Comparison of ENCODE assay signal across 36 cellular contexts in the genomic region with DNA sequence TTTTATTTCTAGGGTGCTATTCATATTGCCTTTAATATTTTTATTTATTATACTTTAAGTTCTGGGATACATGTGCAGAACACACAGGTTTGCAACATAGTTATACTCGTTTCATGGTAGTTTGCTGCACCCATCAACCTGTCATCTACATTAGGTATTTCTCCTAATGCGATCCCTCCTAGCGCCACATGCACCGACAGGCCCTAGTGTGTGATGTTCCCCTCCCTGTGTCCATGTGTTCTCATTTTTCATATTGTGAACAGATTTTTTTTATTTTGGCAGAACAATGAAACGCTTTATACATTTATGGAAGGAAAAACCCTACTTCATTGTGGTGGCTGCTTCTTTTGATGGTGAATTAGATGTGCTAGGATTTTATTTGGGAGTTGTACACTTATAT. TPM values are rescaled to one million over a fixed set of nuclear protein-coding genes. Genes with fewer than 3 reads are reported as not detected.
DNase-seq lines count a peak whose midpoint lies in the region; ATAC-seq and TF ChIP-seq lines count a peak whose summit lies in the region.
"Had no signal": no experiment of that assay in that cellular context is flagged by ENCODE, and none has a peak within 500 bp of the region (broad histone marks: within the 10 kb centered on the region; RNA-seq: fewer than 3 reads in every experiment).

No MANE protein-coding gene starts in this region.

- no peak overlapping the region for H3K9ac ChIP-seq in mammary epithelial cell (ENCODE audit: insufficient read depth, low read length)
- H3K9ac ChIP-seq: BLaER1; BLaER1 treated with 17β-estradiol and CSF1 and Interleukin-3, amounts not matched to agents 10 nM and 100 nM had no signal

- H3K4me2 ChIP-seq in mammary epithelial cell (ENCODE audit: insufficient read depth, low read depth, low read length), result no peak overlapping the region
- H3K4me2 ChIP-seq: A549; BLaER1; BLaER1 treated with 17β-estradiol and CSF1 and Interleukin-3, amounts not matched to agents 10 nM and 100 nM had no signal

- WGBS in mammary epithelial cell (ENCODE audit: low coverage, missing lambda C conversion rate), result 40% methylated on average over 5 of the region's 5 CpGs

- no TSS peak for BruUV-seq in mammary epithelial cell (replicated peaks; lab: Mats Ljungman, UMichigan)

- no peaks in the 10 kb centered on the region for H3K27me3 ChIP-seq in mammary epithelial cell (ENCODE audit: insufficient read depth, low read length)
- H3K27me3 ChIP-seq in breast epithelium, result no peaks in the 10 kb centered on the region
- no peaks in the 10 kb centered on the region for H3K27me3 ChIP-seq in foreskin keratinocyte
- H3K27me3 ChIP-seq: BE2C; BLaER1; BLaER1 treated with 17β-estradiol and CSF1 and Interleukin-3, amounts not matched to agents 10 nM and 100 nM had no signal

- peak; percentile 61 for ATAC-seq in foreskin keratinocyte
- ATAC-seq in GM21737 (IDR thresholded peaks at IDR 0.05; ENCODE audit: unreplicated experiment), result no peak
- ATAC-seq: A549; CD8-positive, alpha-beta T cell had no signal

- H4K20me1 ChIP-seq in mammary epithelial cell (ENCODE audit: insufficient read depth, low read length), result no peaks in the 10 kb centered on the region
- H4K20me1 ChIP-seq: BLaER1; BLaER1 treated with 17β-estradiol and CSF1 and Interleukin-3, amounts not matched to agents 10 nM and 100 nM had no signal

- H3K36me3 ChIP-seq in mammary epithelial cell (ENCODE audit: insufficient read depth, low read length), result no peaks in the 10 kb centered on the region
- H3K36me3 ChIP-seq in breast epithelium, result no peaks in the 10 kb centered on the region
- H3K36me3 ChIP-seq: BE2C; BLaER1; BLaER1 treated with 17β-estradiol and CSF1 and Interleukin-3, amounts not matched to agents 10 nM and 100 nM had no signal

- DNase-seq in mammary epithelial cell (peak; percentile 41), breast epithelium (ENCODE audit: low spot score in 2 of 2) (no peak), NCI-H2171 (lab: John Stamatoyannopoulos, UW) (peak; percentile 36), NCI-H2171 treated with DMSO at 0.1 percent for 48 hours (lab: John Stamatoyannopoulos, UW) (peak; percentile 50), foreskin keratinocyte (peak; percentile 21 to 53), COLO668 (lab: John Stamatoyannopoulos, UW; ENCODE audit: unreplicated experiment) (no peak), HEK293T (ENCODE audit: extremely low spot score) (no peak)
- DNase-seq: 8988T; ACHN; AML-193; BE2C; C1 segment of cervical spinal cord; Caco-2; Calu3; CD4-positive, alpha-beta memory T cell; CD4-positive, alpha-beta T cell; CD4-positive, CD25-positive, alpha-beta regulatory T cell; CD8-positive, alpha-beta memory T cell; CD8-positive, alpha-beta T cell; COR-L47; DMS 273 treated with DMSO at 0.1 percent for 48 hours; DMS153; DMS53; DMS79; DMS79 treated with DMSO at 0.1 percent for 48 hours; DND-41; EL had no signal

- dilution Hi-C loops in mammary epithelial cell (cut with HindIII; ENCODE audit: low sequenced_read_pairs), result no loop called here

- H3K9me3 ChIP-seq in mammary epithelial cell (replicated peaks; ENCODE audit: insufficient read depth, low read length) (no peaks in the 10 kb centered on the region), breast epithelium (no peaks in the 10 kb centered on the region)
- H3K9me3 ChIP-seq: A549; BE2C; BLaER1; BLaER1 treated with 17β-estradiol and CSF1 and Interleukin-3, amounts not matched to agents 10 nM and 100 nM; Caco-2 had no signal

- CTCF ChIA-PET in mammary epithelial cell (lab: Charles Lee; ENCODE audit: low non-redundant PET), result no interaction called here
- CTCF ChIA-PET in HEK293T (lab: Yijun Ruan, JAX), result no interaction called here

- intact Hi-C loops in mammary epithelial cell (cut with micrococcal nuclease) (no loop called here), breast epithelium (cut with DNase I; ENCODE audit: low total_unique reads) (no loop called here)

- POLR2A ChIA-PET in HEK293T (lab: Yijun Ruan, JAX), result no interaction called here

- H3K4me3 ChIP-seq in mammary epithelial cell (replicated peaks in 1 of 3; ENCODE audit: insufficient read depth in 1 of 3, low read depth in 2 of 3, low read length in 3 of 3) (no peak overlapping the region), breast epithelium (no peak overlapping the region)
- H3K4me3 ChIP-seq: A549; BLaER1; BLaER1 treated with 17β-estradiol and CSF1 and Interleukin-3, amounts not matched to agents 10 nM and 100 nM had no signal

- no peak for TF ChIP-seq POLR2A in breast epithelium (IDR thresholded peaks at IDR 0.05)

- in situ Hi-C loops in mammary epithelial cell (cut with MboI; ENCODE audit: low sequenced_read_pairs in 2 of 2), result no loop called here

- no peak overlapping the region for H2AFZ ChIP-seq in mammary epithelial cell (ENCODE audit: low read depth, low read length)

- no peaks in the 10 kb centered on the region for H3K79me2 ChIP-seq in mammary epithelial cell (ENCODE audit: insufficient read depth, low read length)

- H3K27ac ChIP-seq in mammary epithelial cell (ENCODE audit: insufficient read depth, low read depth, low read length) (no peak overlapping the region), breast epithelium (no peak overlapping the region), foreskin keratinocyte (no peak overlapping the region)
- H3K27ac ChIP-seq: 22Rv1; A549; BLaER1; BLaER1 treated with 17β-estradiol and CSF1 and Interleukin-3, amounts not matched to agents 10 nM and 100 nM; C4-2B had no signal

- H3K4me1 ChIP-seq in mammary epithelial cell (ENCODE audit: insufficient read depth, low read length) (no peaks in the 10 kb centered on the region), breast epithelium (no peaks in the 10 kb centered on the region), foreskin keratinocyte (no peaks in the 10 kb centered on the region)
- H3K4me1 ChIP-seq: A549; BE2C; BLaER1; BLaER1 treated with 17β-estradiol and CSF1 and Interleukin-3, amounts not matched to agents 10 nM and 100 nM; Caco-2 had no signal

- no peak for TF ChIP-seq CTCF in mammary epithelial cell (conservative IDR thresholded peaks at IDR 0.05 in 1 of 2, IDR thresholded peaks at IDR 0.05 in 1 of 2; ENCODE audit: extremely low read depth in 1 of 2, insufficient read depth in 1 of 2, low read depth in 1 of 2, low read length in 2 of 2)
- TF ChIP-seq CTCF in breast epithelium (IDR thresholded peaks at IDR 0.05), result no peak
- no peak for TF ChIP-seq CTCF in foreskin keratinocyte (conservative IDR thresholded peaks at IDR 0.05)

TF ChIP-seq in HEK293T, 16 proteins besides CTCF, POLR2A, EP300 and RAD21:
- no peak for TF ChIP-seq HDGF (IDR thresholded peaks at IDR 0.05; ENCODE audit: borderline replicate concordance)
- TF ChIP-seq, protein P1, sequence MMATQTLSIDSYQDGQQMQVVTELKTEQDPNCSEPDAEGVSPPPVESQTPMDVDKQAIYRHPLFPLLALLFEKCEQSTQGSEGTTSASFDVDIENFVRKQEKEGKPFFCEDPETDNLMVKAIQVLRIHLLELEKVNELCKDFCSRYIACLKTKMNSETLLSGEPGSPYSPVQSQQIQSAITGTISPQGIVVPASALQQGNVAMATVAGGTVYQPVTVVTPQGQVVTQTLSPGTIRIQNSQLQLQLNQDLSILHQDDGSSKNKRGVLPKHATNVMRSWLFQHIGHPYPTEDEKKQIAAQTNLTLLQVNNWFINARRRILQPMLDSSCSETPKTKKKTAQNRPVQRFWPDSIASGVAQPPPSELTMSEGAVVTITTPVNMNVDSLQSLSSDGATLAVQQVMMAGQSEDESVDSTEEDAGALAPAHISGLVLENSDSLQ (IDR thresholded peaks at IDR 0.05), result no peak
- TF ChIP-seq FOXA1 (IDR thresholded peaks at IDR 0.05), result no peak
- no peak for TF ChIP-seq SUZ12 (IDR thresholded peaks at IDR 0.05)
- TF ChIP-seq LEF1 (IDR thresholded peaks at IDR 0.05; ENCODE audit: borderline replicate concordance), result no peak
- no peak for TF ChIP-seq ZNF384 (IDR thresholded peaks at IDR 0.05)
- TF ChIP-seq SP1 (IDR thresholded peaks at IDR 0.05), result no peak
- TF ChIP-seq TARDBP (IDR thresholded peaks at IDR 0.05), result no peak
- TF ChIP-seq NFRKB (IDR thresholded peaks at IDR 0.05), result no peak
- TF ChIP-seq CTBP1 (IDR thresholded peaks at IDR 0.05; ENCODE audit: borderline replicate concordance), result no peak
- no peak for TF ChIP-seq BHLHE40 (IDR thresholded peaks at IDR 0.05; ENCODE audit: borderline replicate concordance)
- no peak for TF ChIP-seq FOXM1 (IDR thresholded peaks at IDR 0.05; ENCODE audit: borderline replicate concordance)
- TF ChIP-seq ARNT (IDR thresholded peaks at IDR 0.05), result no peak
- TF ChIP-seq FOXK2 (IDR thresholded peaks at IDR 0.05), result no peak
- TF ChIP-seq ELF4 (IDR thresholded peaks at IDR 0.05), result no peak
- TF ChIP-seq L3MBTL2 (conservative IDR thresholded peaks at IDR 0.05), result no peak

RNA-seq across cellular contexts. Expression of a gene that starts 14.4 kb away (rescaled TPM):
- total RNA-seq in mammary epithelial cell (not detected), breast epithelium (not detected), foreskin keratinocyte (not detected in 2 replicates)
- polyA plus RNA-seq in mammary epithelial cell (not detected), foreskin keratinocyte (not detected in 2 replicates)
- not detected for polyA minus RNA-seq in mammary epithelial cell
- total RNA-seq: A673; B cell; Calu3; CD4-positive, alpha-beta memory T cell; CD4-positive, alpha-beta T cell; CD4-positive, CD25-positive, alpha-beta regulatory T cell; CD8-positive, alpha-beta memory T cell; CD8-positive, alpha-beta T cell had no signal
- polyA plus RNA-seq: A549; CD14-positive monocyte; CD4-positive, alpha-beta memory T cell; CD4-positive, CD25-positive, alpha-beta regulatory T cell; CD8-positive, alpha-beta memory T cell had no signal

Comparison
In these comparisons a context has a peak if more than half of its experiments do, and no peak if none do; other contexts are left out.
1. DNase-seq: peak in mammary epithelial cell (single experiment), NCI-H2171 (single experiment), NCI-H2171 treated with DMSO at 0.1 percent for 48 hours (single experiment) and foreskin keratinocyte (2 of 2); none in breast epithelium (0 of 2), COLO668 (single experiment) and HEK293T (single experiment).